ENCODE assay signal across 1 cellular context in genomic region chr17:61467416-61468262, GRCh38.
TF ChIP-seq lines count a peak whose summit lies in the region.

No MANE protein-coding gene starts in this region.

TF ChIP-seq in GM12878, 131 proteins besides CTCF, POLR2A, EP300 and RAD21 (continued from another document):
- TF ChIP-seq ZBTB40 (IDR thresholded peaks at IDR 0.05; ENCODE audit: borderline replicate concordance), result no peak
- TF ChIP-seq CHD4 (IDR thresholded peaks at IDR 0.05), result no peak
- TF ChIP-seq NFXL1 (IDR thresholded peaks at IDR 0.05; ENCODE audit: borderline replicate concordance), result peak; percentile 64
- TF ChIP-seq, protein P1, sequence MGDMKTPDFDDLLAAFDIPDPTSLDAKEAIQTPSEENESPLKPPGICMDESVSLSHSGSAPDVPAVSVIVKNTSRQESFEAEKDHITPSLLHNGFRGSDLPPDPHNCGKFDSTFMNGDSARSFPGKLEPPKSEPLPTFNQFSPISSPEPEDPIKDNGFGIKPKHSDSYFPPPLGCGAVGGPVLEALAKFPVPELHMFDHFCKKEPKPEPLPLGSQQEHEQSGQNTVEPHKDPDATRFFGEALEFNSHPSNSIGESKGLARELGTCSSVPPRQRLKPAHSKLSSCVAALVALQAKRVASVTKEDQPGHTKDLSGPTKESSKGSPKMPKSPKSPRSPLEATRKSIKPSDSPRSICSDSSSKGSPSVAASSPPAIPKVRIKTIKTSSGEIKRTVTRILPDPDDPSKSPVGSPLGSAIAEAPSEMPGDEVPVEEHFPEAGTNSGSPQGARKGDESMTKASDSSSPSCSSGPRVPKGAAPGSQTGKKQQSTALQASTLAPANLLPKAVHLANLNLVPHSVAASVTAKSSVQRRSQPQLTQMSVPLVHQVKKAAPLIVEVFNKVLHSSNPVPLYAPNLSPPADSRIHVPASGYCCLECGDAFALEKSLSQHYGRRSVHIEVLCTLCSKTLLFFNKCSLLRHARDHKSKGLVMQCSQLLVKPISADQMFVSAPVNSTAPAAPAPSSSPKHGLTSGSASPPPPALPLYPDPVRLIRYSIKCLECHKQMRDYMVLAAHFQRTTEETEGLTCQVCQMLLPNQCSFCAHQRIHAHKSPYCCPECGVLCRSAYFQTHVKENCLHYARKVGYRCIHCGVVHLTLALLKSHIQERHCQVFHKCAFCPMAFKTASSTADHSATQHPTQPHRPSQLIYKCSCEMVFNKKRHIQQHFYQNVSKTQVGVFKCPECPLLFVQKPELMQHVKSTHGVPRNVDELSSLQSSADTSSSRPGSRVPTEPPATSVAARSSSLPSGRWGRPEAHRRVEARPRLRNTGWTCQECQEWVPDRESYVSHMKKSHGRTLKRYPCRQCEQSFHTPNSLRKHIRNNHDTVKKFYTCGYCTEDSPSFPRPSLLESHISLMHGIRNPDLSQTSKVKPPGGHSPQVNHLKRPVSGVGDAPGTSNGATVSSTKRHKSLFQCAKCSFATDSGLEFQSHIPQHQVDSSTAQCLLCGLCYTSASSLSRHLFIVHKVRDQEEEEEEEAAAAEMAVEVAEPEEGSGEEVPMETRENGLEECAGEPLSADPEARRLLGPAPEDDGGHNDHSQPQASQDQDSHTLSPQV (IDR thresholded peaks at IDR 0.05), result no peak
